Comparison of ENCODE assay signal across 21 cellular contexts in genomic region chr3:191076903-191077552, GRCh38.
"Had no signal": no experiment of that assay in that cellular context is flagged by ENCODE, and none has a peak within 500 bp of the region (broad histone marks: within the 10 kb centered on the region; RNA-seq: fewer than 3 reads in every experiment).

No MANE protein-coding gene starts in this region.

- DNase-seq: Kasumi-1, MM.1S, NCI-H1092 treated with DMSO at 0.1 percent for 48 hours, NCI-H1436, NCI-H187, NCI-H2029, NCI-H2081 treated with DMSO at 0.1 percent for 48 hours, NCI-H2171, NCI-H226, NCI-H446, NCI-H510A, NCI-H524 treated with DMSO at 0.1 percent for 48 hours, NCI-H69, NCI-H774, Right ventricle myocardium superior, RPMI8226, SIG-M5, SK-N-SH had no signal

- ATAC-seq: HepG2, K562 had no signal

- H3K4me1 Mint-ChIP-seq: IgD-negative memory B cell had no signal

- H3K36me3 Mint-ChIP-seq: IgD-negative memory B cell had no signal

- H3K4me3 Mint-ChIP-seq: IgD-negative memory B cell had no signal

- H3K27ac Mint-ChIP-seq: IgD-negative memory B cell had no signal
